In genomic region chr16:31472559-31473203, GRCh38 we compare ENCODE assay signal across 8 cellular contexts. TPM values are rescaled to one million over a fixed set of nuclear protein-coding genes. Genes with fewer than 3 reads are reported as not detected.
DNase-seq lines count a peak whose midpoint lies in the region; ATAC-seq, FAIRE-seq and TF ChIP-seq lines count a peak whose summit lies in the region.

No MANE protein-coding gene starts in this region.

- H3K4me1 Mint-ChIP-seq in CD14-positive monocyte: peaks cover 31% of the 10 kb centered on the region

- H3K36me3 Mint-ChIP-seq in CD14-positive monocyte: peaks cover 3% of the 10 kb centered on the region in 2 donors
- H3K36me3 Mint-ChIP-seq in activated naive CD4-positive, alpha-beta T cell treated with anti-CD3 and anti-CD28 coated beads, Interleukin-2, amount 50 U/mL, for 72 hours: no peaks in the 10 kb centered on the region

- peaks cover 3 to 57% (median 38%) of the 10 kb centered on the region in 3 donors for H3K27me3 Mint-ChIP-seq in CD14-positive monocyte (ENCODE audit: low read depth in 3 of 3)

- FAIRE-seq in H54 (lab: Jason Lieb, UNC): peak; percentile 6

- peak; percentile 29 for TF ChIP-seq CTCF in CD14-positive monocyte (IDR thresholded peaks at IDR 0.05)

- ATAC-seq in activated naive CD4-positive, alpha-beta T cell treated with anti-CD3 and anti-CD28 coated beads, Interleukin-2, amount 50 U/mL, for 72 hours: peak; percentile 7 to 64
- no peak for ATAC-seq in GM21825 (IDR thresholded peaks at IDR 0.05; ENCODE audit: unreplicated experiment)

- peaks cover 5 to 15% (median 7%) of the 10 kb centered on the region in 7 donors for H3K9me3 Mint-ChIP-seq in CD14-positive monocyte
- no peaks in the 10 kb centered on the region for H3K9me3 Mint-ChIP-seq in activated naive CD4-positive, alpha-beta T cell treated with anti-CD3 and anti-CD28 coated beads, Interleukin-2, amount 50 U/mL, for 72 hours

- 0 out of 2 replicates have a peak, but pooled peaks have one; percentile 17 for TF ChIP-seq POLR2A in H54 (IDR thresholded peaks at IDR 0.05; ENCODE audit: low read depth, low read length)

- intact Hi-C loops in CD14-positive monocyte (cut with micrococcal nuclease): no loop called here

- no peak for DNase-seq in CD14-positive monocyte (ENCODE audit: low spot score)
- DNase-seq in H54 (ENCODE audit: insufficient read length, low spot score): peak; percentile 97
- DNase-seq in NCI-H446 (lab: John Stamatoyannopoulos, UW): peak; percentile 89 to 92
- DNase-seq in activated naive CD4-positive, alpha-beta T cell treated with anti-CD3 and anti-CD28 coated beads, Interleukin-2, amount 50 U/mL, for 72 hours (ENCODE audit: low spot score in 2 of 2): peak in 1 of 2 donors; percentile 63
- peak; percentile 54 for DNase-seq in germinal center (ENCODE audit: low spot score)
- peak; percentile 75 for DNase-seq in non-pigmented ciliary epithelial cell (ENCODE audit: low read depth)
- DNase-seq in GM19240 (ENCODE audit: insufficient read length, low spot score): no peak

- H3K27ac Mint-ChIP-seq in CD14-positive monocyte: no peak overlapping the region
- peak overlapping the region in 1 of 2 donors; percentile 22 for H3K27ac Mint-ChIP-seq in activated naive CD4-positive, alpha-beta T cell treated with anti-CD3 and anti-CD28 coated beads, Interleukin-2, amount 50 U/mL, for 72 hours

- peak overlapping the region; percentile 59 to 86 for H3K4me3 Mint-ChIP-seq in CD14-positive monocyte

RNA-seq across cellular contexts. Expression of gene TGFB1I1, which starts 0.7 kb away (rescaled TPM):
- polyA plus RNA-seq in CD14-positive monocyte: under 1 TPM in 1 of 2 donors, not detected in 1; 0.16 TPM
- 1 to 10 TPM in 1 of 2 donors, under 1 TPM in 1; 0.73 to 4.0 TPM for total RNA-seq in activated naive CD4-positive, alpha-beta T cell treated with anti-CD3 and anti-CD28 coated beads, Interleukin-2, amount 50 U/mL, for 72 hours

RNA-seq across cellular contexts. Expression of gene SLC5A2, which starts 10.2 kb away (rescaled TPM):
- not detected for polyA plus RNA-seq in CD14-positive monocyte
- under 1 TPM; 0.31 to 0.91 TPM for total RNA-seq in activated naive CD4-positive, alpha-beta T cell treated with anti-CD3 and anti-CD28 coated beads, Interleukin-2, amount 50 U/mL, for 72 hours

RNA-seq across cellular contexts. Expression of gene ARMC5, which starts 13.4 kb away (rescaled TPM):
- polyA plus RNA-seq in CD14-positive monocyte: 1 to 10 TPM; 2.9 to 4.2 TPM
- total RNA-seq in activated naive CD4-positive, alpha-beta T cell treated with anti-CD3 and anti-CD28 coated beads, Interleukin-2, amount 50 U/mL, for 72 hours: 1 to 10 TPM; 8.6 to 9.2 TPM

RNA-seq across cellular contexts. Expression of gene ZNF843, which starts 30.1 kb away (rescaled TPM):
- polyA plus RNA-seq in CD14-positive monocyte: not detected
- total RNA-seq in activated naive CD4-positive, alpha-beta T cell treated with anti-CD3 and anti-CD28 coated beads, Interleukin-2, amount 50 U/mL, for 72 hours: under 1 TPM; 0.12 to 0.18 TPM

RNA-seq across cellular contexts. Expression of gene RUSF1, which starts 35.5 kb away (rescaled TPM):
- polyA plus RNA-seq in CD14-positive monocyte: 10 to 100 TPM; 10.3 to 11.8 TPM
- 10 to 100 TPM; 22.8 to 35.6 TPM for total RNA-seq in activated naive CD4-positive, alpha-beta T cell treated with anti-CD3 and anti-CD28 coated beads, Interleukin-2, amount 50 U/mL, for 72 hours

Comparison
In these comparisons a context has a peak if more than half of its experiments do, and no peak if none do; other contexts are left out.
1. DNase-seq: peak in H54 (single experiment), NCI-H446 (2 of 2), germinal center (single experiment) and non-pigmented ciliary epithelial cell (single experiment); none in CD14-positive monocyte (single experiment) and GM19240 (single experiment).